ENCODE assay signal across 11 cellular contexts in the genomic region with DNA sequence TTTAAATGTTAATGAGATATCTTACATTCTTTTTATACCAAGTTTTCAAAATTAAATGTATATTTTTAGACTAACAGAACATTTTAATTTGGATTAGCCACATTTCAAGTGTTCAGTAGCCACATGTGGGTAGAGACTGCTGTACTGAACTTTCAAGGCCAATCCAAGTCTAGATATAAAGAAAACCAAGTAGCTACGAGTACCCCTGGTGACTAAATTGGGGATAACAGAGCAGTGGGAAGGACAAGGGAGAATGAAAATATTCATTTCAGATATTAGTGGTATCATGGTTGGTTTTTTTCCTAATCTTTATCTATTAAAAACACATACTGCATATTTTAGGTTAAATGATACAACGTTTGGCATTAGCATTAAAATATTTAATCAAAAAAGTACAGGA.
DNase-seq lines count a peak whose midpoint lies in the region; ATAC-seq, FAIRE-seq and TF ChIP-seq lines count a peak whose summit lies in the region.
"Had no signal": no experiment of that assay in that cellular context is flagged by ENCODE, and none has a peak within 500 bp of the region (broad histone marks: within the 10 kb centered on the region; RNA-seq: fewer than 3 reads in every experiment).

No MANE protein-coding gene starts in this region.

- H3K36me3 Mint-ChIP-seq in MCF 10A (ENCODE audit: insufficient read depth, unreplicated experiment) (peaks cover 6% of the 10 kb centered on the region), endothelial cell (ENCODE audit: low read depth, unreplicated experiment) (no peaks in the 10 kb centered on the region)

- DNase-seq in MCF 10A (ENCODE audit: unreplicated experiment): peak; percentile 40
- DNase-seq in breast epithelium (ENCODE audit: low spot score in 2 of 2): no peak
- DNase-seq in NCI-H524 treated with DMSO at 0.1 percent for 48 hours (lab: John Stamatoyannopoulos, UW): peak; percentile 15
- no peak for DNase-seq in endothelial cell (ENCODE audit: low spot score)
- DNase-seq in urothelium cell line (ENCODE audit: low spot score): peak; percentile 32
- no peak for DNase-seq in LoVo (ENCODE audit: low spot score)
- DNase-seq in stimulated activated naive CD8-positive, alpha-beta T cell treated with anti-CD3 and anti-CD28 coated beads, Interleukin-15, amount 100 ng/mL, for 72 hours: no peak

- no peaks in the 10 kb centered on the region for H3K27me3 ChIP-seq in breast epithelium
- H3K27me3 ChIP-seq: BLaER1, neutrophil had no signal

- no peaks in the 10 kb centered on the region for H3K9me3 Mint-ChIP-seq in MCF 10A (ENCODE audit: unreplicated experiment)
- H3K9me3 Mint-ChIP-seq in endothelial cell (ENCODE audit: unreplicated experiment): no peaks in the 10 kb centered on the region
- peaks cover 0 to 4% of the 10 kb centered on the region in 2 donors for H3K9me3 Mint-ChIP-seq in stimulated activated naive CD8-positive, alpha-beta T cell treated with anti-CD3 and anti-CD28 coated beads, Interleukin-15, amount 100 ng/mL, for 72 hours

- H3K4me1 ChIP-seq in breast epithelium: no peaks in the 10 kb centered on the region
- H3K4me1 ChIP-seq: BLaER1 had no signal

- H3K36me3 ChIP-seq in breast epithelium: no peaks in the 10 kb centered on the region
- H3K36me3 ChIP-seq: BLaER1, neutrophil had no signal

- intact Hi-C loops in MCF 10A (cut with micrococcal nuclease) (loop anchor here (1.0 kb wide), 1 partner anchor 956 kb away; no protein-coding TSS in a partner anchor), breast epithelium (cut with DNase I; ENCODE audit: low total_unique reads) (no loop called here)

- POLR2A ChIA-PET in MCF 10A (lab: Yijun Ruan, JAX): no interaction called here

- H3K27me3 Mint-ChIP-seq in MCF 10A (ENCODE audit: insufficient read depth, unreplicated experiment) (no peaks in the 10 kb centered on the region), endothelial cell (ENCODE audit: unreplicated experiment) (no peaks in the 10 kb centered on the region)
- H3K27me3 Mint-ChIP-seq in stimulated activated naive CD8-positive, alpha-beta T cell treated with anti-CD3 and anti-CD28 coated beads, Interleukin-15, amount 100 ng/mL, for 72 hours: no peaks in the 10 kb centered on the region

- no peaks in the 10 kb centered on the region for H3K9me3 ChIP-seq in breast epithelium
- H3K9me3 ChIP-seq: BLaER1, neutrophil had no signal

- H3K4me3 Mint-ChIP-seq in MCF 10A (ENCODE audit: unreplicated experiment) (no peak overlapping the region), endothelial cell (ENCODE audit: unreplicated experiment) (no peak overlapping the region)
- no peak overlapping the region for H3K4me3 Mint-ChIP-seq in stimulated activated naive CD8-positive, alpha-beta T cell treated with anti-CD3 and anti-CD28 coated beads, Interleukin-15, amount 100 ng/mL, for 72 hours

- H3K4me3 ChIP-seq in breast epithelium: no peak overlapping the region
- H3K4me3 ChIP-seq: BLaER1 had no signal

- TF ChIP-seq CTCF in MCF 10A (IDR thresholded peaks at IDR 0.05; ENCODE audit: unreplicated experiment): peak; percentile 17
- peak in 1 of 3 donors; percentile 11 for TF ChIP-seq CTCF in breast epithelium (IDR thresholded peaks at IDR 0.05)
- TF ChIP-seq CTCF in endothelial cell (IDR thresholded peaks at IDR 0.05; ENCODE audit: unreplicated experiment): peak; percentile 46

- ATAC-seq in GM19324 (IDR thresholded peaks at IDR 0.05; ENCODE audit: low FRiP score, unreplicated experiment): no peak
- no peak for ATAC-seq in stimulated activated naive CD8-positive, alpha-beta T cell treated with anti-CD3 and anti-CD28 coated beads, Interleukin-15, amount 100 ng/mL, for 72 hours
- ATAC-seq: esophagus mucosa had no signal

- no peak overlapping the region for H3K27ac Mint-ChIP-seq in MCF 10A (ENCODE audit: low read depth, unreplicated experiment)
- H3K27ac Mint-ChIP-seq in endothelial cell (ENCODE audit: unreplicated experiment): no peak overlapping the region
- no peak overlapping the region for H3K27ac Mint-ChIP-seq in stimulated activated naive CD8-positive, alpha-beta T cell treated with anti-CD3 and anti-CD28 coated beads, Interleukin-15, amount 100 ng/mL, for 72 hours

- TF ChIP-seq POLR2A in breast epithelium (IDR thresholded peaks at IDR 0.05): no peak

- CTCF ChIA-PET in MCF 10A (lab: Yijun Ruan, JAX): interaction anchor here (0.7 to 1.8 kb wide), 2 partner anchors 29 to 956 kb away, joined by 4 read pairs; no protein-coding TSS in a partner anchor

- no TSS peak for BruUV-seq in MCF 10A (replicated peaks; lab: Mats Ljungman, UMichigan)

- no peak overlapping the region for H3K27ac ChIP-seq in breast epithelium
- H3K27ac ChIP-seq: BLaER1, neutrophil had no signal

- H3K4me1 Mint-ChIP-seq in MCF 10A (ENCODE audit: insufficient read depth, unreplicated experiment) (no peaks in the 10 kb centered on the region), endothelial cell (ENCODE audit: unreplicated experiment) (no peaks in the 10 kb centered on the region)
- H3K4me1 Mint-ChIP-seq in stimulated activated naive CD8-positive, alpha-beta T cell treated with anti-CD3 and anti-CD28 coated beads, Interleukin-15, amount 100 ng/mL, for 72 hours: no peaks in the 10 kb centered on the region

- FAIRE-seq in urothelium cell line (lab: Jason Lieb, UNC): peak; percentile 5

Comparison
In these comparisons a context has a peak if more than half of its experiments do, and no peak if none do; other contexts are left out.
1. DNase-seq: peak in MCF 10A (single experiment), NCI-H524 treated with DMSO at 0.1 percent for 48 hours (single experiment) and urothelium cell line (single experiment); none in breast epithelium (0 of 2), endothelial cell (single experiment), LoVo (single experiment) and stimulated activated naive CD8-positive, alpha-beta T cell treated with anti-CD3 and anti-CD28 coated beads, Interleukin-15, amount 100 ng/mL, for 72 hours (0 of 2).